ENCODE assay signal across 9 cellular contexts in genomic region chr6:148146717-148147116, GRCh38.
DNase-seq lines count a peak whose midpoint lies in the region; ATAC-seq lines count a peak whose summit lies in the region.
"Had no signal": no experiment of that assay in that cellular context is flagged by ENCODE, and none has a peak within 500 bp of the region (broad histone marks: within the 10 kb centered on the region; RNA-seq: fewer than 3 reads in every experiment).

No MANE protein-coding gene starts in this region.

- peak; percentile 86 for DNase-seq in A172 (ENCODE audit: low spot score)
- DNase-seq in Karpas-422 = no peak
- peak; percentile 45 for DNase-seq in activated T-cell treated with anti-CD3 and anti-CD28 coated beads for 24 hours (ENCODE audit: low read depth)
- peak; percentile 37 for DNase-seq in kidney glomerular epithelial cell (lab: John Stamatoyannopoulos, UW)
- no peak for DNase-seq in NCI-H510A (lab: John Stamatoyannopoulos, UW)
- DNase-seq: right lobe of liver had no signal

- no peak overlapping the region for H3K9ac ChIP-seq in Karpas-422 (ENCODE audit: low read length)

- H2AFZ ChIP-seq in Karpas-422 (ENCODE audit: low read length) = 0 out of 2 replicates have a peak overlapping the region, but pooled peaks have one; percentile 73

- peaks cover 5% of the 10 kb centered on the region; the same call in 1 of the 2 replicates for H3K4me1 ChIP-seq in Karpas-422 (ENCODE audit: low read length)

- H3K79me2 ChIP-seq in Karpas-422 (ENCODE audit: low read length) = no peaks in the 10 kb centered on the region

- no peak overlapping the region for H3K4me3 ChIP-seq in Karpas-422 (ENCODE audit: low read length)
- H3K4me3 ChIP-seq: right lobe of liver had no signal

- no peaks in the 10 kb centered on the region for H3K9me3 ChIP-seq in Karpas-422 (ENCODE audit: low read length)
- H3K9me3 ChIP-seq: right lobe of liver had no signal

- H3K4me2 ChIP-seq in Karpas-422 (ENCODE audit: low read depth, low read length, poor library complexity, severe bottlenecking) = no peak overlapping the region

- H3K27ac ChIP-seq in Karpas-422 (ENCODE audit: low read length) = no peak overlapping the region
- H3K27ac ChIP-seq: right lobe of liver had no signal

- no peaks in the 10 kb centered on the region for H3K36me3 ChIP-seq in Karpas-422 (ENCODE audit: insufficient read depth, low read length)
- H3K36me3 ChIP-seq: right lobe of liver had no signal

- no peaks in the 10 kb centered on the region for H3K27me3 ChIP-seq in Karpas-422 (ENCODE audit: low read length)
- H3K27me3 ChIP-seq: right lobe of liver had no signal

- ATAC-seq in HG02870 (IDR thresholded peaks at IDR 0.05; ENCODE audit: unreplicated experiment) = no peak
- ATAC-seq in HG03196 (IDR thresholded peaks at IDR 0.05; ENCODE audit: unreplicated experiment) = no peak
- ATAC-seq in HG02884 (IDR thresholded peaks at IDR 0.05; ENCODE audit: unreplicated experiment) = no peak

- H4K20me1 ChIP-seq in Karpas-422 (ENCODE audit: insufficient read depth, low read depth, low read length) = no peaks in the 10 kb centered on the region

- H3K9me2 ChIP-seq in Karpas-422 (replicated peaks; ENCODE audit: insufficient read depth, low read length) = no peaks in the 10 kb centered on the region

Comparison
In these comparisons a context has a peak if more than half of its experiments do, and no peak if none do; other contexts are left out.
1. DNase-seq: peak in A172 (single experiment), activated T-cell treated with anti-CD3 and anti-CD28 coated beads for 24 hours (single experiment) and kidney glomerular epithelial cell (single experiment); none in Karpas-422 (single experiment) and NCI-H510A (single experiment).